In genomic region chr17:59154721-59155438, GRCh38 we compare ENCODE assay signal across 8 cellular contexts. TPM values are rescaled to one million over a fixed set of nuclear protein-coding genes. Genes with fewer than 3 reads are reported as not detected.
DNase-seq lines count a peak whose midpoint lies in the region; ATAC-seq and TF ChIP-seq lines count a peak whose summit lies in the region.

TSS of gene SKA2 (minus strand) at chr17:59155186. CDS start at chr17:59155163, 23 bp downstream.

- peak; percentile 84 for ATAC-seq in HG03378 (IDR thresholded peaks at IDR 0.05; ENCODE audit: unreplicated experiment)

- DNase-seq in AG08395 (ENCODE audit: low spot score) = peak; percentile 95
- DNase-seq in NCI-H460 (ENCODE audit: extremely low read depth, low read depth) = no peak
- peak; percentile 96 to 98 for DNase-seq in activated CD4-positive, alpha-beta T cell treated with anti-CD3 and anti-CD28 coated beads, Interleukin-2, amount 50 U/mL, for 48 hours
- DNase-seq in ecto neural progenitor cell (ENCODE audit: low spot score) = peak; percentile 100
- peak; percentile 97 for DNase-seq in mesenteric fat pad (ENCODE audit: low spot score)
- DNase-seq in stimulated activated CD8-positive, alpha-beta memory T cell treated with anti-CD3 and anti-CD28 coated beads, Interleukin-15, amount 100 ng/mL, for 24 hours (ENCODE audit: low read depth) = peak; percentile 76

- TF ChIP-seq POLR2A in GM19193 (IDR thresholded peaks at IDR 0.05; ENCODE audit: extremely low read depth, insufficient read depth, insufficient read length) = peak; percentile 69

RNA-seq across cellular contexts. Expression of gene SKA2, which starts in this region (rescaled TPM):
- total RNA-seq in NCI-H460 (2014; rRNA removed; shearing (Covaris generic)) = 102 and 107 TPM in 2 replicates
- polyA plus RNA-seq in NCI-H460 (2014; cell fraction: nucleus; rRNA removed) = 42.2 and 63.2 TPM in 2 replicates
- total RNA-seq in mesenteric fat pad = 21.2 TPM
